In the genomic region with DNA sequence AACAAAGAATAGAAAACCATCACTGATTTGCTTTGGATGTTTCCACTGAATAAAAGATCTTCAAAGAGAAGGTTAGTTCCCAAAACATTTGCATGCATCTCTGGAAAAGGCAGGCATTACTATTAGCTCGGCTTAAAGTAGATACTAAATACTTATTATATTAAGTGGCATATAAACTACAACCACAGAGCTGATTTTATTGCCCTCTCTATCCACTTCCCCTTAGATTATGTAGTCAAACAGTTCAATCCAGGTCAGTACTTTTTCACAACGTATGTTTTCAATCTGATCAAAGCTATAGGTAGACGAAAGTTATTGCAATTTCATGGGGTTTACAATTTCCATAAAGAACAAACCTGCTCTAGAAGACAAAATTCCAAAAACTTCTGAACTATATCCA, we compare ENCODE assay signal across 8 cellular contexts. TPM values are rescaled to one million over a fixed set of nuclear protein-coding genes. Genes with fewer than 3 reads are reported as not detected.
A peak's percentile ranks its signal among the peaks of the same experiment; 100 is the strongest.
DNase-seq lines count a peak whose midpoint lies in the region; ATAC-seq, FAIRE-seq and TF ChIP-seq lines count a peak whose summit lies in the region.

No MANE protein-coding gene starts in this region.

- intact Hi-C loops in PC-3 (cut with micrococcal nuclease), result loop anchor here (10.0 kb wide), 1 partner anchor 205 kb away; a partner anchor contains a TSS

- peak overlapping the region; percentile 91 for H3K4me3 ChIP-seq in PC-3 (ENCODE audit: low read length)
- peak overlapping the region; percentile 60 for H3K4me3 ChIP-seq in epithelial cell of proximal tubule (ENCODE audit: low read depth, low read length)
- peak overlapping the region; percentile 87 for H3K4me3 ChIP-seq in rectal smooth muscle tissue (ENCODE audit: low read length)

- no peaks in the 10 kb centered on the region for H3K9me2 ChIP-seq in PC-3 (replicated peaks; ENCODE audit: low read length)

- H3F3A ChIP-seq in PC-3 (ENCODE audit: low read length, unreplicated experiment), result no peaks in the 10 kb centered on the region

- H3K27me3 ChIP-seq in PC-3 (ENCODE audit: low read length) (no peaks in the 10 kb centered on the region), rectal smooth muscle tissue (ENCODE audit: control insufficient read depth, insufficient read depth, low read length) (no peaks in the 10 kb centered on the region)

- POLR2A ChIA-PET in PC-3 (lab: Charles Lee; ENCODE audit: unreplicated experiment), result interaction anchor here (0.6 to 0.7 kb wide), 3 partner anchors 14 to 1616 kb away, joined by 3 to 4 read pairs (median 4); no protein-coding TSS in a partner anchor

- H3K36me3 ChIP-seq in PC-3 (ENCODE audit: low read depth, low read length) (peaks cover 9% of the 10 kb centered on the region), rectal smooth muscle tissue (ENCODE audit: control insufficient read depth, insufficient read depth, low read length) (peaks cover 7% of the 10 kb centered on the region)

- no peaks in the 10 kb centered on the region for H4K20me1 ChIP-seq in PC-3 (ENCODE audit: low read length)

- ATAC-seq in PC-3, result no peak
- no peak for ATAC-seq in HG02840 (IDR thresholded peaks at IDR 0.05; ENCODE audit: low FRiP score, unreplicated experiment)
- no peak for ATAC-seq in GM19324 (IDR thresholded peaks at IDR 0.05; ENCODE audit: low FRiP score, unreplicated experiment)
- no peak for ATAC-seq in HG03571 (IDR thresholded peaks at IDR 0.05; ENCODE audit: unreplicated experiment)

- H3K9ac ChIP-seq in PC-3 (ENCODE audit: low read length) (peak overlapping the region; percentile 86), rectal smooth muscle tissue (ENCODE audit: low read length) (no peak overlapping the region)

- peaks cover 31% of the 10 kb centered on the region for H3K4me1 ChIP-seq in PC-3 (ENCODE audit: insufficient read depth, low read length)
- H3K4me1 ChIP-seq in rectal smooth muscle tissue (ENCODE audit: control insufficient read depth, insufficient read depth, low read length), result peaks cover 6% of the 10 kb centered on the region

- peaks cover 54% of the 10 kb centered on the region for H3K79me2 ChIP-seq in PC-3 (ENCODE audit: low read length)

- DNase-seq in GM12892 (ENCODE audit: insufficient read length), result no peak
- peak; percentile 43 for DNase-seq in PC-3
- no peak for DNase-seq in epithelial cell of proximal tubule (ENCODE audit: low read depth)
- no peak for DNase-seq in activated gamma-delta T cell (lab: John Stamatoyannopoulos, UW)

- no peak for TF ChIP-seq POLR2A in GM12892 (IDR thresholded peaks at IDR 0.05; ENCODE audit: low read depth, low read length)

- no peak for TF ChIP-seq CTCF in PC-3 (conservative IDR thresholded peaks at IDR 0.05; ENCODE audit: low read depth, low read length)
- TF ChIP-seq CTCF in epithelial cell of proximal tubule (conservative IDR thresholded peaks at IDR 0.05; ENCODE audit: low read depth, low read length), result no peak

- BruUV-seq in PC-3 (replicated peaks; lab: Mats Ljungman, UMichigan), result TSS peak; percentile 49

- peak; percentile 78 for FAIRE-seq in GM12892 (lab: Jason Lieb, UNC)

- no peaks in the 10 kb centered on the region for H3K9me3 ChIP-seq in PC-3 (ENCODE audit: low read length)

- CTCF ChIA-PET in PC-3 (lab: Charles Lee), result interaction anchor here (0.6 kb wide), 1 partner anchor 357 kb away, joined by 3 read pairs; no protein-coding TSS in a partner anchor

- H3K4me2 ChIP-seq in PC-3 (ENCODE audit: low read length), result peak overlapping the region; percentile 97

- H2AFZ ChIP-seq in PC-3 (ENCODE audit: low read length), result no peak overlapping the region

- H3K27ac ChIP-seq in PC-3 (ENCODE audit: low read length) (peak overlapping the region; percentile 63), rectal smooth muscle tissue (ENCODE audit: low read depth, low read length) (no peak overlapping the region)

RNA-seq across cellular contexts. Expression of a gene that starts 1.3 kb away (rescaled TPM):
- polyA plus RNA-seq in GM12892 (2012; ENCODE audit: missing spikeins), result 12.5 TPM
- total RNA-seq in PC-3 (2014; rRNA removed) (37.6 and 40.8 TPM in 2 replicates), epithelial cell of proximal tubule (17.9 and 21.9 TPM in 2 replicates)

RNA-seq across cellular contexts. Expression of a gene that starts 54.8 kb away (rescaled TPM):
- polyA plus RNA-seq in GM12892 (2012; ENCODE audit: missing spikeins), result 9.0 TPM
- total RNA-seq in PC-3 (2014; rRNA removed), result 7.5 and 7.8 TPM in 2 replicates
- 3.8 and 5.1 TPM in 2 replicates for total RNA-seq in epithelial cell of proximal tubule
